7 cellular contexts compared by ENCODE assay signal in the genomic region with DNA sequence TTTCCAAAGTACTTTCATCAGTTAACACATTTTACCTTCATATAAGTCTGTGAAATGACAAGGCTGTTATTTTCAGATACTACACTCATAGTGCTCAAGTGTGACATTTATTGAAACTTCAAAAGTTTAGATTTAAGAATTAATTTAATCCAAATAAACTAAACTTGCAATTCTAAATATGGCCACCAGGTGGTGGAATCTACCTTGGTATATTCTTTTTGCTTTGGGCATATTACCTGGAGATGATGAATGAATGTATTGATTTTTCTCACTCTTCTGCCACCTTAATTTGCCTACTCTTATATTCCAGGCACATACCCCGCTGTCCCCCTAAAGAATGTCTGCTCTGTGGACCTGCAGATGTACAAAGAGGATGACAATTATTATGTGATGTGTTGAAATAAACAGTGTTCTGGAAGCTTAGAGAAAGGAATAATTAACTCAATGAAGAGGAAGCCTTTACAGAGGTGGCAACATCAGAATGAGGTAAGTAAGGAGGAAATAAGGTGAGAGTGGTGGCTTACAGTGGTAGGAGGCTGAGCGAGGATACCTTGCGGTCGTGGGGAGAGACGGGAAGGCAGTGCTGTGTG.
DNase-seq lines count a peak whose midpoint lies in the region; ATAC-seq, FAIRE-seq and TF ChIP-seq lines count a peak whose summit lies in the region.

No MANE protein-coding gene starts in this region.

- H3K27ac ChIP-seq in astrocyte (ENCODE audit: low read depth, low read length) = no peak overlapping the region
- no peak overlapping the region for H3K27ac ChIP-seq in HepG2 (ENCODE audit: extremely low read length, insufficient read depth, low read length)

- H3K27me3 ChIP-seq in astrocyte (ENCODE audit: insufficient read depth, low read length) (peaks cover 5% of the 10 kb centered on the region), HepG2 (ENCODE audit: control insufficient read depth in 1 of 2, insufficient read depth in 2 of 2, low read length in 2 of 2) (peaks cover 4 to 8% of the 10 kb centered on the region in 2 experiments; a peak in 2 of 5 replicates)

- H3K27me3 Mint-ChIP-seq in astrocyte (ENCODE audit: low read depth, unreplicated experiment) = peaks cover 49% of the 10 kb centered on the region

- no peak overlapping the region for H3K4me2 ChIP-seq in astrocyte (ENCODE audit: low read length)
- H3K4me2 ChIP-seq in HepG2 (ENCODE audit: low read depth, low read length) = no peak overlapping the region

- H3K9ac ChIP-seq in astrocyte (ENCODE audit: low read length) = no peak overlapping the region
- no peak overlapping the region for H3K9ac ChIP-seq in HepG2 (ENCODE audit: insufficient read depth, low read depth, low read length)

- POLR2A ChIA-PET in HepG2 (lab: Yijun Ruan, JAX) = no interaction called here

- H3K9me3 ChIP-seq in astrocyte (ENCODE audit: insufficient read depth, low read depth, low read length) (peaks cover 11% of the 10 kb centered on the region), HepG2 (ENCODE audit: low read length) (no peaks in the 10 kb centered on the region)

- H3K27ac Mint-ChIP-seq in astrocyte (ENCODE audit: unreplicated experiment) = no peak overlapping the region

- no peak overlapping the region for H3K4me3 Mint-ChIP-seq in astrocyte (ENCODE audit: unreplicated experiment)

- H3K9me3 Mint-ChIP-seq in astrocyte (ENCODE audit: unreplicated experiment) = peaks cover 15% of the 10 kb centered on the region

- no peak overlapping the region for H3K4me3 ChIP-seq in astrocyte (ENCODE audit: insufficient read depth, low read depth, low read length)
- no peak overlapping the region for H3K4me3 ChIP-seq in HepG2 (replicated peaks in 1 of 3; ENCODE audit: insufficient read depth in 1 of 3, low read depth in 2 of 3, low read length in 3 of 3)

- intact Hi-C loops in HepG2 (cut with micrococcal nuclease; ENCODE audit: unreplicated experiment) = loop anchor here (1.0 to 10.0 kb wide), 2 partner anchors 99 to 152 kb away; no protein-coding TSS in a partner anchor

- ATAC-seq in HepG2 (no peak), HG03378 (IDR thresholded peaks at IDR 0.05; ENCODE audit: unreplicated experiment) (no peak)

- no TSS peak for BruUV-seq in HepG2 (replicated peaks; lab: Mats Ljungman, UMichigan)

- H2AFZ ChIP-seq in astrocyte (ENCODE audit: low read depth, low read length) (no peak overlapping the region), HepG2 (ENCODE audit: low read length) (no peak overlapping the region)

- H3K36me3 ChIP-seq in astrocyte (ENCODE audit: insufficient read depth, low read length) (no peaks in the 10 kb centered on the region), HepG2 (replicated peaks in 1 of 2; ENCODE audit: control insufficient read depth in 1 of 2, insufficient read depth in 2 of 2, low read length in 2 of 2) (no peaks in the 10 kb centered on the region)

- no peaks in the 10 kb centered on the region for H3K4me1 ChIP-seq in astrocyte (ENCODE audit: insufficient read depth, low read length)
- no peaks in the 10 kb centered on the region for H3K4me1 ChIP-seq in HepG2 (ENCODE audit: insufficient read depth, low read length)

- TF ChIP-seq EP300 in HepG2 (IDR thresholded peaks at IDR 0.05; ENCODE audit: low read depth in 2 of 2, low read length in 2 of 2) (no peak), HepG2 (CRISPR knock-in tag; IDR thresholded peaks at IDR 0.05; ENCODE audit: borderline replicate concordance) (no peak)

- no peaks in the 10 kb centered on the region for H3K79me2 ChIP-seq in astrocyte (ENCODE audit: insufficient read depth, low read length)
- H3K79me2 ChIP-seq in HepG2 (ENCODE audit: insufficient read depth, low read length) = no peaks in the 10 kb centered on the region

- FAIRE-seq in astrocyte (lab: Jason Lieb, UNC) (no peak), HepG2 (lab: Jason Lieb, UNC) (peak; percentile 18)

- H3K4me1 Mint-ChIP-seq in astrocyte (ENCODE audit: low read depth, unreplicated experiment) = no peaks in the 10 kb centered on the region

- no peak for TF ChIP-seq POLR2A in HepG2 (IDR thresholded peaks at IDR 0.05; ENCODE audit: insufficient read depth in 1 of 2, low read depth in 2 of 2, low read length in 2 of 2)

- H3K36me3 Mint-ChIP-seq in astrocyte (ENCODE audit: low read depth, unreplicated experiment) = peaks cover 2% of the 10 kb centered on the region

- WGBS in HepG2 (ENCODE audit: low lambda C conversion rate) = 35% methylated on average over 5 of the region's 5 CpGs

- in situ Hi-C loops in HepG2 (cut with HindIII; ENCODE audit: extremely low pct_ligation_motif_present, low pct_unique_long_range_greater_than_20kb) = loop anchor here (10.0 kb wide), 1 partner anchor 89 kb away; no protein-coding TSS in a partner anchor

- H4K20me1 ChIP-seq in astrocyte (ENCODE audit: insufficient read depth, low read length) (no peaks in the 10 kb centered on the region), HepG2 (ENCODE audit: insufficient read depth, low read length) (no peaks in the 10 kb centered on the region)

- DNase-seq in GM10266 (ENCODE audit: extremely low spot score) (peak; percentile 60), NCI-H1092 (lab: John Stamatoyannopoulos, UW) (peak; percentile 43), astrocyte (ENCODE audit: low read depth) (no peak), HepG2 (ENCODE audit: low spot score) (peak; percentile 13), amniotic stem cell (lab: John Stamatoyannopoulos, UW) (no peak), NCI-H1436 (lab: John Stamatoyannopoulos, UW) (no peak)

- TF ChIP-seq CTCF in GM10266 (IDR thresholded peaks at IDR 0.05; ENCODE audit: control insufficient read depth, insufficient read depth, low read depth, missing control alignments) (peak; percentile 59), astrocyte (IDR thresholded peaks at IDR 0.05; ENCODE audit: insufficient read depth, low read depth, low read length) (peak; percentile 62), HepG2 (CRISPR knock-in tag; IDR thresholded peaks at IDR 0.05) (peak; percentile 50)

- TF ChIP-seq RAD21 in HepG2 (CRISPR knock-in tag; IDR thresholded peaks at IDR 0.05) = no peak

- CTCF ChIA-PET in HepG2 (lab: Yijun Ruan, JAX; ENCODE audit: low intra/inter-chr PET ratio, low total read pairs) = interaction anchor here (1.3 to 1.9 kb wide), 3 partner anchors 90 to 152 kb away, joined by 3 to 9 read pairs (median 6); no protein-coding TSS in a partner anchor

TF ChIP-seq in HepG2, 621 proteins besides CTCF, POLR2A, EP300 and RAD21:
- TF ChIP-seq SMC3 (IDR thresholded peaks at IDR 0.05; ENCODE audit: low read length) (peak; percentile 49), STAG1 (CRISPR knock-in tag; IDR thresholded peaks at IDR 0.05) (peak; percentile 44), ZEB1 (IDR thresholded peaks at IDR 0.05; ENCODE audit: insufficient replicate concordance, low read depth) (no peak), CCDC6 (CRISPR knock-in tag; IDR thresholded peaks at IDR 0.05) (no peak), ZNF253 (CRISPR knock-in tag; IDR thresholded peaks at IDR 0.05; ENCODE audit: borderline replicate concordance) (no peak)
- TF ChIP-seq, protein P1, sequence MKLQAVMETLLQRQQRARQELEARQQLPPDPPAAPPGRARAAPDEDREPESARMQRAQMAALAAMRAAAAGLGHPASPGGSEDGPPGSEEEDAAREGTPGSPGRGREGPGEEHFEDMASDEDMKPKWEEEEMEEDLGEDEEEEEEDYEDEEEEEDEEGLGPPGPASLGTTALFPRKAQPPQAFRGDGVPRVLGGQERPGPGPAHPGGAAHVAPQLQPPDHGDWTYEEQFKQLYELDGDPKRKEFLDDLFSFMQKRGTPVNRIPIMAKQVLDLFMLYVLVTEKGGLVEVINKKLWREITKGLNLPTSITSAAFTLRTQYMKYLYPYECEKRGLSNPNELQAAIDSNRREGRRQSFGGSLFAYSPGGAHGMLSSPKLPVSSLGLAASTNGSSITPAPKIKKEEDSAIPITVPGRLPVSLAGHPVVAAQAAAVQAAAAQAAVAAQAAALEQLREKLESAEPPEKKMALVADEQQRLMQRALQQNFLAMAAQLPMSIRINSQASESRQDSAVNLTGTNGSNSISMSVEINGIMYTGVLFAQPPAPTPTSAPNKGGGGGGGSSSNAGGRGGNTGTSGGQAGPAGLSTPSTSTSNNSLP (IDR thresholded peaks at IDR 0.05; ENCODE audit: low read depth, low read length) = peak; percentile 49; the same call in 1 of the 2 replicates

Comparison
In these comparisons a context has a peak if more than half of its experiments do, and no peak if none do; other contexts are left out.
1. DNase-seq: peak in GM10266 (single experiment), NCI-H1092 (single experiment) and HepG2 (single experiment); none in astrocyte (single experiment), amniotic stem cell (single experiment) and NCI-H1436 (single experiment).
2. Peak in every context shown above with its lines, with median percentiles within 50 percentile points of each other: CTCF ChIP-seq.